In the genomic region with DNA sequence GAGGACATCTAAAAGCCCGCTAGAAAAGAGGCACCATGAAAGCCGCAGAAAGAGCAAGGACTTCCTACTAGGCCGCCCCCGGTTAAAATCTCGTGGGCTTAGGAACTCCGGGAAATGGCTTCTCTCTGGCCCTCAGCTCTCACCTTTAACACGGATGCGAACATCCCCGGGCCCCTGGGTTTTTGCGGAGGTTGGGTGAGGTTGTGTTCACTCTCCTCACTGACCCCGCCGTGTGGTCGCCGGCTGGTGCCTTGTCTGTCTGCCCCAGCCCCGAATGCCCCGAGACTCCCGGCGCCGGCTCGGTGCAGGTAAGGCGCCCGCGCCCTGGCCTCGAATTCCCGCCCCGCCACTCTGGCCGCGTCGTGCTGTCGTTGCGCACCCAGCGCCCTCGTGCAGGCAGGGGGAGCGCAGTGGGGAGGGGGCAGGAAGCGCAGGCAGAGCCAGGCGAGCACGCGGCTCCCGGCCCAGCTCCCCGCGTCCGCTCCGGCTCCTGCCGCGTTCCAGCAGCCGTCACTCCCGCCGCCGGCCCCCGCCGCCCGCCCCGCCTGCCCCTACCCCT, we compare ENCODE assay signal across 8 cellular contexts. TPM values are rescaled to one million over a fixed set of nuclear protein-coding genes. Genes with fewer than 3 reads are reported as not detected.
DNase-seq lines count a peak whose midpoint lies in the region; ATAC-seq, FAIRE-seq and TF ChIP-seq lines count a peak whose summit lies in the region.
"Had no signal": no experiment of that assay in that cellular context is flagged by ENCODE, and none has a peak within 500 bp of the region (broad histone marks: within the 10 kb centered on the region; RNA-seq: fewer than 3 reads in every experiment).

Gene SHISAL2A (plus strand): TSS at position 437 of the 559 bp plus-strand sequence. CDS start 326 bp downstream, outside the sequence.

- POLR2A ChIA-PET in HepG2 (lab: Yijun Ruan, JAX): no interaction called here

- H3K27ac ChIP-seq in H9 (ENCODE audit: insufficient read length, low read depth, low read length): no peak within 1 kb of the TSS
- peak within 1 kb of the TSS; percentile 6; the same call in 1 of the 2 replicates for H3K27ac ChIP-seq in WERI-Rb-1
- no peak within 1 kb of the TSS for H3K27ac ChIP-seq in brain microvascular endothelial cell
- H3K27ac ChIP-seq in HepG2 (ENCODE audit: extremely low read length, insufficient read depth, low read length): no peak within 1 kb of the TSS
- H3K27ac ChIP-seq: VCaP had no signal

- TF ChIP-seq EP300 in HepG2 (IDR thresholded peaks at IDR 0.05; ENCODE audit: low read depth in 2 of 2, low read length in 2 of 2): no peak
- TF ChIP-seq EP300 in HepG2 (CRISPR knock-in tag; IDR thresholded peaks at IDR 0.05; ENCODE audit: borderline replicate concordance): no peak

- no peak within 1 kb of the TSS for H2AFZ ChIP-seq in H9 (ENCODE audit: low read length)
- no peak within 1 kb of the TSS for H2AFZ ChIP-seq in HepG2 (ENCODE audit: low read length)

- TF ChIP-seq CTCF in H9 (conservative IDR thresholded peaks at IDR 0.05): peak; percentile 17; the same call in 1 of the 3 replicates
- no peak for TF ChIP-seq CTCF in WERI-Rb-1 (IDR thresholded peaks at IDR 0.05; ENCODE audit: low read depth, low read length)
- TF ChIP-seq CTCF in brain microvascular endothelial cell (IDR thresholded peaks at IDR 0.05; ENCODE audit: low read depth, low read length, missing control alignments): no peak
- no peak for TF ChIP-seq CTCF in HepG2 (CRISPR knock-in tag; IDR thresholded peaks at IDR 0.05)

- no peaks in the 10 kb centered on the region for H3K36me3 ChIP-seq in WERI-Rb-1
- H3K36me3 ChIP-seq in brain microvascular endothelial cell (replicated peaks): no peaks in the 10 kb centered on the region
- H3K36me3 ChIP-seq in HepG2 (replicated peaks in 1 of 2; ENCODE audit: control insufficient read depth in 1 of 2, insufficient read depth in 2 of 2, low read length in 2 of 2): no peaks in the 10 kb centered on the region

- peaks cover 4% of the 10 kb centered on the region for H3K23me2 ChIP-seq in H9 (ENCODE audit: insufficient read length, low read depth, low read length, poor library complexity, severe bottlenecking)

- no peak for TF ChIP-seq RAD21 in HepG2 (CRISPR knock-in tag; IDR thresholded peaks at IDR 0.05)

- no CpG with 5 or more reads among the region's 53 CpGs for WGBS in H9 (ENCODE audit: extremely low coverage, insufficient read length, low lambda C conversion rate)
- 89% methylated on average over 46 of the region's 53 CpGs for WGBS in HepG2 (ENCODE audit: low lambda C conversion rate)

- H3K23ac ChIP-seq in H9 (ENCODE audit: insufficient read length, low read depth, low read length): no peak within 1 kb of the TSS

- H3K79me2 ChIP-seq in H9 (ENCODE audit: insufficient read depth, low read length) (no peaks in the 10 kb centered on the region), HepG2 (ENCODE audit: insufficient read depth, low read length) (no peaks in the 10 kb centered on the region)

- H3K79me1 ChIP-seq in H9 (ENCODE audit: insufficient read depth, low read depth, low read length, poor library complexity, severe bottlenecking): no peaks in the 10 kb centered on the region

- peak within 1 kb of the TSS; percentile 98 for H2BK12ac ChIP-seq in H9 (ENCODE audit: insufficient read length, low read depth, low read length)

- H3K27ac Mint-ChIP-seq in H9: no peak within 1 kb of the TSS; a peak in 1 of 7 replicates

- H3K4me3 ChIP-seq in WERI-Rb-1 (ENCODE audit: low read depth, low read length) (peak within 1 kb of the TSS; percentile 35), brain microvascular endothelial cell (ENCODE audit: low read depth, low read length) (peak within 1 kb of the TSS; percentile 39), HepG2 (replicated peaks in 1 of 3; ENCODE audit: insufficient read depth in 1 of 3, low read depth in 2 of 3, low read length in 3 of 3) (no peak within 1 kb of the TSS)

- peaks cover 74% of the 10 kb centered on the region for H3K27me3 Mint-ChIP-seq in H9 (ENCODE audit: low read depth)

- no peak for FAIRE-seq in HepG2 (lab: Jason Lieb, UNC)

- H3K9ac ChIP-seq in H9 (ENCODE audit: extremely low read depth, insufficient read length, low read length): no peak within 1 kb of the TSS
- no peak within 1 kb of the TSS for H3K9ac ChIP-seq in HepG2 (ENCODE audit: insufficient read depth, low read depth, low read length)

- no TSS peak for BruUV-seq in HepG2 (replicated peaks; lab: Mats Ljungman, UMichigan)

- H2BK15ac ChIP-seq in H9 (ENCODE audit: low read depth, low read length): no peak within 1 kb of the TSS

- no peak within 1 kb of the TSS for H3T11ph ChIP-seq in H9 (ENCODE audit: low read length)

- H2AK5ac ChIP-seq in H9 (ENCODE audit: insufficient read length, low read length): no peak within 1 kb of the TSS

- peaks cover 19 to 28% of the 10 kb centered on the region in 2 experiments for H3K4me1 Mint-ChIP-seq in H9

- H4K8ac ChIP-seq in H9 (replicated peaks; ENCODE audit: insufficient read length, low read depth, low read length): no peak within 1 kb of the TSS

- intact Hi-C loops in HepG2 (cut with micrococcal nuclease; ENCODE audit: unreplicated experiment): no loop called here

- no peak within 1 kb of the TSS for H3K4ac ChIP-seq in H9 (ENCODE audit: low read depth, low read length)

- DNase-seq in H9 (peak; percentile 66), WERI-Rb-1 (peak; percentile 65), brain microvascular endothelial cell (no peak), HepG2 (ENCODE audit: low spot score) (no peak), GM19240 (ENCODE audit: insufficient read length, low spot score) (no peak)
- DNase-seq in stimulated activated CD8-positive, alpha-beta memory T cell treated with anti-CD3 and anti-CD28 coated beads, Interleukin-15, amount 100 ng/mL, for 4 hours (ENCODE audit: low read depth in 2 of 2): peak; percentile 23 to 50

- peaks cover 9% of the 10 kb centered on the region in 2 experiments for H3K9me3 Mint-ChIP-seq in H9

- CTCF ChIA-PET in HepG2 (lab: Yijun Ruan, JAX; ENCODE audit: low intra/inter-chr PET ratio, low total read pairs): no interaction called here

- peaks cover 0 to 8% (median 7%) of the 10 kb centered on the region in 3 experiments; a peak in 3 of 7 replicates for H3K36me3 Mint-ChIP-seq in H9 (ENCODE audit: insufficient read depth in 1 of 3, low read depth in 3 of 3)

- H3K27me3 ChIP-seq in H9 (ENCODE audit: insufficient read depth, low read length) (peaks cover 30% of the 10 kb centered on the region), WERI-Rb-1 (ENCODE audit: insufficient read depth, low read depth, severe bottlenecking) (peaks cover 2% of the 10 kb centered on the region), brain microvascular endothelial cell (replicated peaks) (peaks cover 18% of the 10 kb centered on the region), HepG2 (ENCODE audit: control insufficient read depth in 1 of 2, insufficient read depth in 2 of 2, low read length in 2 of 2) (peaks cover 2 to 7% of the 10 kb centered on the region in 2 experiments; a peak in 2 of 5 replicates)

- no peak for ATAC-seq in HepG2
- no peak for ATAC-seq in GM21381 (IDR thresholded peaks at IDR 0.05; ENCODE audit: unreplicated experiment)

- no peak within 1 kb of the TSS for H4K5ac ChIP-seq in H9 (ENCODE audit: insufficient read length, low read depth, low read length)

- no peak within 1 kb of the TSS for H2BK20ac ChIP-seq in H9 (ENCODE audit: low read depth, low read length, poor library complexity, severe bottlenecking)

- H3K4me2 ChIP-seq in H9 (ENCODE audit: insufficient read depth, insufficient read length, low read length): peak within 1 kb of the TSS; percentile 50
- H3K4me2 ChIP-seq in HepG2 (ENCODE audit: low read depth, low read length): peak within 1 kb of the TSS; percentile 1; the same call in 1 of the 2 replicates

- H3K4me1 ChIP-seq in H9 (ENCODE audit: insufficient read depth, low read length) (no peaks in the 10 kb centered on the region; the same call in 1 of the 2 replicates), HepG2 (ENCODE audit: insufficient read depth, low read length) (peaks cover 57% of the 10 kb centered on the region)

- peak within 1 kb of the TSS; percentile 96 for H3K14ac ChIP-seq in H9 (ENCODE audit: insufficient read depth, low read length)

- H3K18ac ChIP-seq in H9 (ENCODE audit: insufficient read length, low read depth, low read length): peak within 1 kb of the TSS; percentile 94

- H3K56ac ChIP-seq in H9 (ENCODE audit: insufficient read length, low read depth, low read length): no peak within 1 kb of the TSS

- no peaks in the 10 kb centered on the region for H3K9me3 ChIP-seq in H9 (ENCODE audit: control insufficient read depth, low read depth, low read length)
- H3K9me3 ChIP-seq in WERI-Rb-1 (ENCODE audit: severe bottlenecking): no peaks in the 10 kb centered on the region
- no peaks in the 10 kb centered on the region for H3K9me3 ChIP-seq in HepG2 (ENCODE audit: low read length)

- in situ Hi-C loops in brain microvascular endothelial cell (cut with HindIII; ENCODE audit: low pct_ligation_motif_present, low sequenced_read_pairs): no loop called here
- in situ Hi-C loops in HepG2 (cut with HindIII; ENCODE audit: extremely low pct_ligation_motif_present, low pct_unique_long_range_greater_than_20kb): no loop called here

- H4K91ac ChIP-seq in H9 (ENCODE audit: insufficient read length, low read depth, low read length): no peak within 1 kb of the TSS

- no peak within 1 kb of the TSS for H2BK120ac ChIP-seq in H9 (ENCODE audit: low read depth, low read length, poor library complexity, severe bottlenecking)

- TF ChIP-seq POLR2A in HepG2 (IDR thresholded peaks at IDR 0.05; ENCODE audit: insufficient read depth in 1 of 2, low read depth in 2 of 2, low read length in 2 of 2): no peak

- peak within 1 kb of the TSS; percentile 55 to 75 for H3K4me3 Mint-ChIP-seq in H9

- H2BK5ac ChIP-seq in H9 (ENCODE audit: insufficient read length, low read length): no peak within 1 kb of the TSS

- no peaks in the 10 kb centered on the region for H4K20me1 ChIP-seq in H9 (ENCODE audit: control insufficient read depth, insufficient read depth, insufficient read length)
- H4K20me1 ChIP-seq in HepG2 (ENCODE audit: insufficient read depth, low read length): no peaks in the 10 kb centered on the region

RNA-seq across cellular contexts. Expression of gene SHISAL2A, which starts in this region (rescaled TPM):
- total RNA-seq in H9 (2021): 0.44 and 0.90 TPM in 2 replicates
- not detected in 2 replicates for total RNA-seq in HepG2 (2016; rRNA removed; fragmentation: Illumina TruSeq; extraction: Trizol)
- total RNA-seq in HepG2 (2016; cell fraction: cytosol; rRNA removed; fragmentation: Illumina TruSeq; extraction: Trizol; ENCODE audit: low read depth): not detected in 2 replicates
- not detected in 2 replicates for total RNA-seq in HepG2 (2016; cell fraction: insoluble cytoplasmic fraction; rRNA removed; fragmentation: Illumina TruSeq; extraction: Trizol)
- not detected in 2 replicates for total RNA-seq in HepG2 (2016; cell fraction: membrane; rRNA removed; fragmentation: Illumina TruSeq; extraction: Trizol)
- total RNA-seq in HepG2 (2016; cell fraction: nucleus; rRNA removed; fragmentation: Illumina TruSeq; extraction: Trizol): not detected in 2 replicates
- not detected in 2 replicates for polyA plus RNA-seq in HepG2 (2011; rRNA removed)
- not detected in 2 replicates for polyA plus RNA-seq in HepG2 (2011; cell fraction: cytosol; rRNA removed)
- polyA plus RNA-seq in HepG2 (2011; cell fraction: nucleus; rRNA removed): not detected in 2 replicates
- not detected in 2 replicates for polyA plus RNA-seq in HepG2 (2012)
- polyA plus RNA-seq in HepG2 (2016; cell fraction: cytosol; fragmentation: Illumina TruSeq; extraction: Trizol; ENCODE audit: low read depth): not detected in 2 replicates
- polyA plus RNA-seq in HepG2 (2016; cell fraction: insoluble cytoplasmic fraction; fragmentation: Illumina TruSeq; extraction: Trizol; ENCODE audit: low read depth): not detected in 2 replicates
- polyA plus RNA-seq in HepG2 (2016; cell fraction: membrane; fragmentation: Illumina TruSeq; extraction: Trizol; ENCODE audit: low read depth): not detected in 2 replicates
- not detected in 2 replicates for polyA plus RNA-seq in HepG2 (2016; cell fraction: nucleus; fragmentation: Illumina TruSeq; extraction: Trizol; ENCODE audit: insufficient read depth, low read depth)
- polyA minus RNA-seq in HepG2 (2011; rRNA and poly(A)+ RNA removed; ENCODE audit: low replicate concordance): not detected in 2 replicates
- polyA minus RNA-seq in HepG2 (2011; cell fraction: cytosol; rRNA and poly(A)+ RNA removed): not detected in 2 replicates
- polyA minus RNA-seq in HepG2 (2011; cell fraction: nucleus; rRNA and poly(A)+ RNA removed): not detected in 2 replicates

Comparison
In these comparisons a context has a peak if more than half of its experiments do, and no peak if none do; other contexts are left out.
1. Peak in DNase-seq and H3K4me2 ChIP-seq in H9; RNA of the gene not detected or under 1 TPM.
2. DNase-seq: peak in WERI-Rb-1 (single experiment) and stimulated activated CD8-positive, alpha-beta memory T cell treated with anti-CD3 and anti-CD28 coated beads, Interleukin-15, amount 100 ng/mL, for 4 hours (2 of 2); none in brain microvascular endothelial cell (single experiment), HepG2 (single experiment) and GM19240 (single experiment).
3. H3K4me3 ChIP-seq: peak in WERI-Rb-1 (single experiment) and brain microvascular endothelial cell (single experiment); none in HepG2 (0 of 3).